18 cellular contexts compared by ENCODE assay signal in genomic region chr13:85287528-85287927, GRCh38.
DNase-seq lines count a peak whose midpoint lies in the region; ATAC-seq and TF ChIP-seq lines count a peak whose summit lies in the region.
"Had no signal": no experiment of that assay in that cellular context is flagged by ENCODE, and none has a peak within 500 bp of the region (broad histone marks: within the 10 kb centered on the region; RNA-seq: fewer than 3 reads in every experiment).

No MANE protein-coding gene starts in this region.

- no peak overlapping the region for H3K4me3 Mint-ChIP-seq in endothelial cell (ENCODE audit: unreplicated experiment)
- no peak overlapping the region for H3K4me3 Mint-ChIP-seq in natural killer cell

- peak; percentile 80 for DNase-seq in MV-4-11 (lab: John Stamatoyannopoulos, UW)
- peak; percentile 28 for DNase-seq in SKM-1 (lab: John Stamatoyannopoulos, UW; ENCODE audit: unreplicated experiment)
- DNase-seq in endothelial cell (ENCODE audit: low spot score): no peak
- no peak for DNase-seq in DMS79 treated with DMSO at 0.1 percent for 48 hours (lab: John Stamatoyannopoulos, UW)
- no peak for DNase-seq in RPMI8226
- no peak for DNase-seq in natural killer cell
- DNase-seq: ACHN, Caco-2, GM23248, NCI-H1048, NCI-H146, NCI-H2227 treated with DMSO at 0.1 percent for 48 hours, NCI-H524, PC-3, T-helper 1 cell, T1000 had no signal

- peaks cover 5% of the 10 kb centered on the region for H3K9me3 Mint-ChIP-seq in endothelial cell (ENCODE audit: unreplicated experiment)
- H3K9me3 Mint-ChIP-seq in natural killer cell: peaks cover 7 to 11% of the 10 kb centered on the region in 2 donors

- peak overlapping the region; percentile 0 for H3K27ac Mint-ChIP-seq in endothelial cell (ENCODE audit: unreplicated experiment)
- H3K27ac Mint-ChIP-seq in natural killer cell: no peak overlapping the region

- H3K27me3 Mint-ChIP-seq in endothelial cell (ENCODE audit: unreplicated experiment) (no peaks in the 10 kb centered on the region), natural killer cell (ENCODE audit: low read depth in 2 of 2) (no peaks in the 10 kb centered on the region)

- no peak for TF ChIP-seq CTCF in endothelial cell (IDR thresholded peaks at IDR 0.05; ENCODE audit: unreplicated experiment)
- no peak for TF ChIP-seq CTCF in natural killer cell (IDR thresholded peaks at IDR 0.05)

- H3K36me3 Mint-ChIP-seq in endothelial cell (ENCODE audit: low read depth, unreplicated experiment) (no peaks in the 10 kb centered on the region), natural killer cell (no peaks in the 10 kb centered on the region)

- ATAC-seq in HG02610 (IDR thresholded peaks at IDR 0.05; ENCODE audit: unreplicated experiment) (peak; percentile 53), natural killer cell (no peak), HG02571 (IDR thresholded peaks at IDR 0.05; ENCODE audit: unreplicated experiment) (no peak)
- ATAC-seq: PC-3 had no signal

- H3K4me1 Mint-ChIP-seq in endothelial cell (ENCODE audit: unreplicated experiment): peaks cover 6% of the 10 kb centered on the region
- H3K4me1 Mint-ChIP-seq in natural killer cell: no peaks in the 10 kb centered on the region

- intact Hi-C loops in natural killer cell (cut with micrococcal nuclease): no loop called here

Comparison
In these comparisons a context has a peak if more than half of its experiments do, and no peak if none do; other contexts are left out.
1. DNase-seq: peak in MV-4-11 (single experiment) and SKM-1 (single experiment); none in endothelial cell (single experiment), DMS79 treated with DMSO at 0.1 percent for 48 hours (single experiment), RPMI8226 (single experiment) and natural killer cell (single experiment).